In genomic region chr17:73292031-73292531, GRCh38 we compare ENCODE assay signal across 8 cellular contexts. TPM values are rescaled to one million over a fixed set of nuclear protein-coding genes. Genes with fewer than 3 reads are reported as not detected.
DNase-seq lines count a peak whose midpoint lies in the region; ATAC-seq and TF ChIP-seq lines count a peak whose summit lies in the region.

No MANE protein-coding gene starts in this region.

- H3K27ac ChIP-seq in H9 (ENCODE audit: insufficient read length, low read depth, low read length) (no peak overlapping the region), angular gyrus (ENCODE audit: low read depth, low read length) (peak overlapping the region; percentile 56), skeletal muscle tissue (ENCODE audit: low read depth, low read length) (peak overlapping the region; percentile 91), neural progenitor cell (no peak overlapping the region)

- no peaks in the 10 kb centered on the region for H3K79me1 ChIP-seq in H9 (ENCODE audit: insufficient read depth, low read depth, low read length, poor library complexity, severe bottlenecking)

- H4K91ac ChIP-seq in H9 (ENCODE audit: insufficient read length, low read depth, low read length), result no peak overlapping the region

- H3K4me1 ChIP-seq in H9 (ENCODE audit: insufficient read depth, low read length) (no peaks in the 10 kb centered on the region), skeletal muscle tissue (ENCODE audit: control insufficient read depth in 3 of 3, insufficient read depth in 3 of 3, low read length in 3 of 3) (peaks cover 31 to 68% (median 61%) of the 10 kb centered on the region in 3 donors), neural progenitor cell (peaks cover 2% of the 10 kb centered on the region)

- H3K27me3 ChIP-seq in H9 (ENCODE audit: insufficient read depth, low read length) (no peaks in the 10 kb centered on the region), skeletal muscle tissue (ENCODE audit: control insufficient read depth in 3 of 3, insufficient read depth in 3 of 3, low read length in 3 of 3) (no peaks in the 10 kb centered on the region), neural progenitor cell (no peaks in the 10 kb centered on the region)

- no peak overlapping the region for H3K23ac ChIP-seq in H9 (ENCODE audit: insufficient read length, low read depth, low read length)

- no peak overlapping the region for H2BK5ac ChIP-seq in H9 (ENCODE audit: insufficient read length, low read length)

- H3K4me3 ChIP-seq in skeletal muscle tissue (ENCODE audit: low read length in 3 of 3) (peak overlapping the region; percentile 23 to 60 (median 40)), neural progenitor cell (no peak overlapping the region)

- no peaks in the 10 kb centered on the region for H3K23me2 ChIP-seq in H9 (ENCODE audit: insufficient read length, low read depth, low read length, poor library complexity, severe bottlenecking)

- H3T11ph ChIP-seq in H9 (ENCODE audit: low read length), result no peak overlapping the region

- H2BK12ac ChIP-seq in H9 (ENCODE audit: insufficient read length, low read depth, low read length), result no peak overlapping the region

- peak; percentile 55 to 70 for ATAC-seq in left cardiac atrium

- H3K4me2 ChIP-seq in H9 (ENCODE audit: insufficient read depth, insufficient read length, low read length), result no peak overlapping the region
- H3K4me2 ChIP-seq in neural progenitor cell, result no peak overlapping the region

- H4K5ac ChIP-seq in H9 (ENCODE audit: insufficient read length, low read depth, low read length), result no peak overlapping the region

- H3K79me2 ChIP-seq in H9 (ENCODE audit: insufficient read depth, low read length) (no peaks in the 10 kb centered on the region), neural progenitor cell (ENCODE audit: low read depth) (peaks cover 40% of the 10 kb centered on the region)

- H3K4ac ChIP-seq in H9 (ENCODE audit: low read depth, low read length), result no peak overlapping the region

- H4K8ac ChIP-seq in H9 (replicated peaks; ENCODE audit: insufficient read length, low read depth, low read length), result no peak overlapping the region

- no peak overlapping the region; the same call in 1 of the 2 replicates for H3K14ac ChIP-seq in H9 (ENCODE audit: insufficient read depth, low read length)

- peaks cover 19 to 26% of the 10 kb centered on the region in 2 experiments for H3K4me1 Mint-ChIP-seq in H9
- peaks cover 42% of the 10 kb centered on the region for H3K4me1 Mint-ChIP-seq in neural progenitor cell

- H3K36me3 ChIP-seq in skeletal muscle tissue (ENCODE audit: control insufficient read depth in 3 of 3, insufficient read depth in 3 of 3, low read length in 3 of 3) (no peaks in the 10 kb centered on the region), neural progenitor cell (no peaks in the 10 kb centered on the region)

- intact Hi-C loops in left cardiac atrium (cut with DNase I), result no loop called here

- no peak overlapping the region for H2BK20ac ChIP-seq in H9 (ENCODE audit: low read depth, low read length, poor library complexity, severe bottlenecking)

- no peak overlapping the region for H2BK15ac ChIP-seq in H9 (ENCODE audit: low read depth, low read length)

- H2AFZ ChIP-seq in H9 (ENCODE audit: low read length) (no peak overlapping the region), neural progenitor cell (replicated peaks) (no peak overlapping the region)

- no peak overlapping the region for H3K4me3 Mint-ChIP-seq in H9
- H3K4me3 Mint-ChIP-seq in neural progenitor cell, result no peak overlapping the region

- no peak overlapping the region for H3K18ac ChIP-seq in H9 (ENCODE audit: insufficient read length, low read depth, low read length)

- no peaks in the 10 kb centered on the region; a peak in 1 of 7 replicates for H3K36me3 Mint-ChIP-seq in H9 (ENCODE audit: insufficient read depth in 1 of 3, low read depth in 3 of 3)
- peaks cover 6% of the 10 kb centered on the region for H3K36me3 Mint-ChIP-seq in neural progenitor cell

- WGBS in H9 (ENCODE audit: extremely low coverage, insufficient read length, low lambda C conversion rate), result no CpG with 5 or more reads among the region's 12 CpGs

- H3K9me3 ChIP-seq in H9 (ENCODE audit: control insufficient read depth, low read depth, low read length) (no peaks in the 10 kb centered on the region), skeletal muscle tissue (ENCODE audit: control insufficient read depth in 3 of 3, low read length in 3 of 3) (no peaks in the 10 kb centered on the region), neural progenitor cell (ENCODE audit: low read depth) (no peaks in the 10 kb centered on the region)

- DNase-seq in H9, result peak; percentile 25
- DNase-seq in left cardiac atrium, result peak; percentile 68
- DNase-seq in neural progenitor cell (ENCODE audit: low spot score), result no peak
- DNase-seq in activated naive CD4-positive, alpha-beta T cell treated with anti-CD3 and anti-CD28 coated beads, Interleukin-2, amount 50 U/mL, for 16 hours, result no peak
- DNase-seq in stimulated activated CD4-positive, alpha-beta T cell treated with anti-CD3 and anti-CD28 coated beads, Interleukin-4, amount 100 ng/mL, for 4 hours, result no peak
- no peak for DNase-seq in activated CD8-positive, alpha-beta memory T cell treated with anti-CD3 and anti-CD28 coated beads, Interleukin-2, amount 50 U/mL, for 48 hours

- H3K9ac ChIP-seq in H9 (ENCODE audit: extremely low read depth, insufficient read length, low read length) (no peak overlapping the region), skeletal muscle tissue (ENCODE audit: low read depth in 1 of 3, low read length in 3 of 3) (peak overlapping the region; percentile 38 to 77 (median 61)), neural progenitor cell (no peak overlapping the region)

- H3K27ac Mint-ChIP-seq in H9 (peak overlapping the region in 1 of 3 experiments; percentile 82; a peak in 3 of 7 replicates), neural progenitor cell (no peak overlapping the region)

- no peak overlapping the region for H2BK120ac ChIP-seq in H9 (ENCODE audit: low read depth, low read length, poor library complexity, severe bottlenecking)

- no peaks in the 10 kb centered on the region for H4K20me1 ChIP-seq in H9 (ENCODE audit: control insufficient read depth, insufficient read depth, insufficient read length)
- H4K20me1 ChIP-seq in neural progenitor cell (ENCODE audit: low read depth), result peaks cover 85% of the 10 kb centered on the region

- H3K27me3 Mint-ChIP-seq in H9 (ENCODE audit: low read depth), result no peaks in the 10 kb centered on the region
- peaks cover 6% of the 10 kb centered on the region for H3K27me3 Mint-ChIP-seq in neural progenitor cell (ENCODE audit: insufficient read depth, low read depth)

- H3F3A ChIP-seq in neural progenitor cell (ENCODE audit: low read depth), result no peaks in the 10 kb centered on the region

- H2AK5ac ChIP-seq in H9 (ENCODE audit: insufficient read length, low read length), result no peak overlapping the region

- no peak for TF ChIP-seq CTCF in H9 (conservative IDR thresholded peaks at IDR 0.05)
- TF ChIP-seq CTCF in neural progenitor cell (IDR thresholded peaks at IDR 0.05), result no peak

- H3K9me3 Mint-ChIP-seq in H9 (no peaks in the 10 kb centered on the region), neural progenitor cell (no peaks in the 10 kb centered on the region)

- no peak overlapping the region for H3K56ac ChIP-seq in H9 (ENCODE audit: insufficient read length, low read depth, low read length)

RNA-seq across cellular contexts. Expression of gene CDC42EP4, which starts 19.7 kb away (rescaled TPM):
- total RNA-seq in H9 (2021) (27.1 and 28.2 TPM in 2 replicates), left cardiac atrium (10 to 100 TPM; 44.9 to 80.5 TPM), skeletal muscle tissue (18.8 TPM), neural progenitor cell (ENCODE audit: low replicate concordance) (10.8 and 28.9 TPM in 2 replicates)

RNA-seq across cellular contexts. Expression of gene CPSF4L, which starts 30.4 kb away (rescaled TPM):
- total RNA-seq in H9 (2021), result not detected in 2 replicates
- not detected for total RNA-seq in left cardiac atrium
- total RNA-seq in skeletal muscle tissue, result not detected
- total RNA-seq in neural progenitor cell (ENCODE audit: low replicate concordance), result not detected in 2 replicates

Comparison
In these comparisons a context has a peak if more than half of its experiments do, and no peak if none do; other contexts are left out.
1. DNase-seq: peak in H9 (single experiment) and left cardiac atrium (single experiment); none in neural progenitor cell (single experiment), activated naive CD4-positive, alpha-beta T cell treated with anti-CD3 and anti-CD28 coated beads, Interleukin-2, amount 50 U/mL, for 16 hours (single experiment), stimulated activated CD4-positive, alpha-beta T cell treated with anti-CD3 and anti-CD28 coated beads, Interleukin-4, amount 100 ng/mL, for 4 hours (0 of 2) and activated CD8-positive, alpha-beta memory T cell treated with anti-CD3 and anti-CD28 coated beads, Interleukin-2, amount 50 U/mL, for 48 hours (single experiment).
2. H3K27ac ChIP-seq: peak in angular gyrus (single experiment) and skeletal muscle tissue (single experiment); none in H9 (single experiment) and neural progenitor cell (single experiment).
3. H3K9ac ChIP-seq: peak in skeletal muscle tissue (3 of 3); none in H9 (single experiment) and neural progenitor cell (single experiment).